In the genomic region with DNA sequence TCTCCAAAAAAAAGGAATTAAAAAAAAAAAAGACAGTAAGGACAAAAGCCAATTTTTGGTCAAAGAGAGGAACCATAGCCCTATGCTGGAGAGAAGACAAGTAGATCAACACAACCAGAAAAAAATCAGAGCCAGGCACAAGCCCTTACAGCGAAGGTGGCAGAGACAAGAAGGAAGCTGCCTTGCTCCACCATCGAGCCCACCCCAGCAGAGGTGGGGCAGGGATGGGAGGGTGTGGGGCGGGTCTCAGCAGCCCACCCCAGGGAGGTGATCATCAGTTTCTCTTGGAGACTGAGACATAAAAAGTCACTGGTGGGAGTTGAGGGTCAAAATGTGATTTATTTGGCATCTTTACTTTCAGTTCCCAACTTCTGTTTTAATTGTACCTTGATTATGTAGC, we compare ENCODE assay signal across 23 cellular contexts.
DNase-seq lines count a peak whose midpoint lies in the region; ATAC-seq and TF ChIP-seq lines count a peak whose summit lies in the region.
"Had no signal": no experiment of that assay in that cellular context is flagged by ENCODE, and none has a peak within 500 bp of the region (broad histone marks: within the 10 kb centered on the region; RNA-seq: fewer than 3 reads in every experiment).

No MANE protein-coding gene starts in this region.

- no peaks in the 10 kb centered on the region for H3K9me2 ChIP-seq in PC-9 (ENCODE audit: insufficient read depth)

- H3F3A ChIP-seq in smooth muscle cell (ENCODE audit: low read depth) (no peaks in the 10 kb centered on the region), PC-9 (ENCODE audit: insufficient read depth, low read depth) (no peaks in the 10 kb centered on the region)

- no peaks in the 10 kb centered on the region for H3K4me1 ChIP-seq in breast epithelium
- peaks cover 18% of the 10 kb centered on the region for H3K4me1 ChIP-seq in mammary epithelial cell (ENCODE audit: insufficient read depth, low read length)
- H3K4me1 ChIP-seq in foreskin keratinocyte, result peaks cover 10% of the 10 kb centered on the region
- no peaks in the 10 kb centered on the region for H3K4me1 ChIP-seq in smooth muscle cell (ENCODE audit: low read depth)
- peaks cover 12 to 15% (median 14%) of the 10 kb centered on the region in 4 donors for H3K4me1 ChIP-seq in stomach
- H3K4me1 ChIP-seq in PC-9 (replicated peaks; ENCODE audit: insufficient read depth), result no peaks in the 10 kb centered on the region; the same call in 1 of the 2 replicates

- peaks cover 15% of the 10 kb centered on the region for H3K36me3 Mint-ChIP-seq in MCF 10A (ENCODE audit: insufficient read depth, unreplicated experiment)
- H3K36me3 Mint-ChIP-seq: CD4-positive, CD25-positive, alpha-beta regulatory T cell; CD8-positive, alpha-beta T cell had no signal

- in situ Hi-C loops in mammary epithelial cell (cut with MboI; ENCODE audit: low sequenced_read_pairs in 2 of 2), result no loop called here

- DNase-seq in MCF 10A (ENCODE audit: unreplicated experiment), result no peak
- no peak for DNase-seq in breast epithelium (ENCODE audit: low spot score in 2 of 2)
- DNase-seq in mammary epithelial cell, result no peak
- DNase-seq in foreskin keratinocyte, result no peak
- no peak for DNase-seq in smooth muscle cell (lab: John Stamatoyannopoulos, UW; ENCODE audit: unreplicated experiment)
- no peak for DNase-seq in stomach
- DNase-seq in PC-9, result no peak
- DNase-seq: Caco-2; CD4-positive, CD25-positive, alpha-beta regulatory T cell; CD8-positive, alpha-beta T cell; DMS 273 treated with DMSO at 0.1 percent for 48 hours; DMS79; EL; GDM1; GOT3; H7; HCEC 1CT had no signal

- ATAC-seq in foreskin keratinocyte, result no peak
- ATAC-seq in HG03378 (IDR thresholded peaks at IDR 0.05; ENCODE audit: unreplicated experiment), result no peak
- ATAC-seq: CD8-positive, alpha-beta T cell; GM12878 had no signal

- 89% methylated on average over 3 of the region's 3 CpGs for WGBS in mammary epithelial cell (ENCODE audit: low coverage, missing lambda C conversion rate)
- WGBS in smooth muscle cell (ENCODE audit: low lambda C conversion rate), result 95% methylated on average over 3 of the region's 3 CpGs
- 70 to 91% (median 82%) methylated on average over 3 of the region's 3 CpGs for WGBS in stomach, 5 donors

- BruUV-seq in MCF 10A (replicated peaks; lab: Mats Ljungman, UMichigan), result no TSS peak
- no TSS peak for BruUV-seq in mammary epithelial cell (replicated peaks; lab: Mats Ljungman, UMichigan)
- BruUV-seq in PC-9 (replicated peaks; lab: Mats Ljungman, UMichigan), result no TSS peak

- CTCF ChIA-PET in MCF 10A (lab: Yijun Ruan, JAX), result interaction anchor here (0.7 kb wide), 2 partner anchors 47 to 521 kb away, joined by 3 read pairs; no protein-coding TSS in a partner anchor
- CTCF ChIA-PET in mammary epithelial cell (lab: Charles Lee; ENCODE audit: low non-redundant PET), result no interaction called here
- CTCF ChIA-PET in PC-9 (lab: Charles Lee), result no interaction called here

- no peaks in the 10 kb centered on the region for H3K27me3 ChIP-seq in breast epithelium
- H3K27me3 ChIP-seq in mammary epithelial cell (ENCODE audit: insufficient read depth, low read length), result no peaks in the 10 kb centered on the region
- no peaks in the 10 kb centered on the region for H3K27me3 ChIP-seq in foreskin keratinocyte
- no peaks in the 10 kb centered on the region for H3K27me3 ChIP-seq in smooth muscle cell (ENCODE audit: low read depth)
- no peaks in the 10 kb centered on the region for H3K27me3 ChIP-seq in stomach
- no peaks in the 10 kb centered on the region for H3K27me3 ChIP-seq in PC-9 (ENCODE audit: insufficient read depth, low read depth)
- H3K27me3 ChIP-seq: BLaER1 had no signal

- no peaks in the 10 kb centered on the region for H3K27me3 Mint-ChIP-seq in MCF 10A (ENCODE audit: insufficient read depth, unreplicated experiment)
- H3K27me3 Mint-ChIP-seq: B cell; CD4-positive, CD25-positive, alpha-beta regulatory T cell had no signal

- no peaks in the 10 kb centered on the region for H4K20me1 ChIP-seq in mammary epithelial cell (ENCODE audit: insufficient read depth, low read length)
- H4K20me1 ChIP-seq in smooth muscle cell (ENCODE audit: low read depth), result no peaks in the 10 kb centered on the region
- no peaks in the 10 kb centered on the region for H4K20me1 ChIP-seq in PC-9 (ENCODE audit: insufficient read depth)
- H4K20me1 ChIP-seq: BLaER1 had no signal

- peak overlapping the region; percentile 91 for H3K27ac Mint-ChIP-seq in MCF 10A (ENCODE audit: low read depth, unreplicated experiment)
- H3K27ac Mint-ChIP-seq: B cell; CD8-positive, alpha-beta T cell had no signal

- H3K4me2 ChIP-seq in mammary epithelial cell (ENCODE audit: insufficient read depth, low read depth, low read length) (peak overlapping the region; percentile 58), smooth muscle cell (no peak overlapping the region), PC-9 (no peak overlapping the region)
- H3K4me2 ChIP-seq: BLaER1 had no signal

- no peak for TF ChIP-seq EP300 in stomach (IDR thresholded peaks at IDR 0.05)

- H2AFZ ChIP-seq in mammary epithelial cell (ENCODE audit: low read depth, low read length) (no peak overlapping the region), smooth muscle cell (ENCODE audit: low read depth) (no peak overlapping the region), PC-9 (no peak overlapping the region)

- peak overlapping the region; percentile 77 for H3K4me3 Mint-ChIP-seq in MCF 10A (ENCODE audit: unreplicated experiment)
- H3K4me3 Mint-ChIP-seq: B cell; CD4-positive, CD25-positive, alpha-beta regulatory T cell; CD8-positive, alpha-beta T cell had no signal

- intact Hi-C loops in MCF 10A (cut with micrococcal nuclease) (no loop called here), breast epithelium (cut with DNase I; ENCODE audit: low total_unique reads) (no loop called here), mammary epithelial cell (cut with micrococcal nuclease) (loop anchor here (5.0 kb wide), 2 partner anchors 52 to 112 kb away; no protein-coding TSS in a partner anchor), stomach (cut with DNase I; ENCODE audit: low total_unique reads) (no loop called here), PC-9 (cut with micrococcal nuclease; ENCODE audit: unreplicated experiment) (no loop called here)

- POLR2A ChIA-PET in MCF 10A (lab: Yijun Ruan, JAX), result interaction anchor here (0.6 to 1.9 kb wide), 10 partner anchors 16 to 331 kb away, joined by 3 to 7 read pairs (median 4); no protein-coding TSS in a partner anchor
- POLR2A ChIA-PET in PC-9 (lab: Charles Lee; ENCODE audit: unreplicated experiment), result no interaction called here

- TF ChIP-seq POLR2A in breast epithelium (IDR thresholded peaks at IDR 0.05) (no peak), stomach (IDR thresholded peaks at IDR 0.05) (no peak)

- H3K79me2 ChIP-seq in mammary epithelial cell (ENCODE audit: insufficient read depth, low read length), result no peaks in the 10 kb centered on the region
- no peaks in the 10 kb centered on the region for H3K79me2 ChIP-seq in smooth muscle cell (ENCODE audit: low read depth)
- H3K79me2 ChIP-seq in PC-9 (ENCODE audit: low read depth), result no peaks in the 10 kb centered on the region

- peaks cover 10% of the 10 kb centered on the region for H3K9me3 Mint-ChIP-seq in MCF 10A (ENCODE audit: unreplicated experiment)
- H3K9me3 Mint-ChIP-seq: CD8-positive, alpha-beta T cell had no signal

- H3K4me3 ChIP-seq in breast epithelium, result no peak overlapping the region
- no peak overlapping the region for H3K4me3 ChIP-seq in mammary epithelial cell (replicated peaks in 1 of 3; ENCODE audit: insufficient read depth in 1 of 3, low read depth in 2 of 3, low read length in 3 of 3)
- H3K4me3 ChIP-seq in smooth muscle cell, result no peak overlapping the region
- no peak overlapping the region for H3K4me3 ChIP-seq in stomach
- H3K4me3 ChIP-seq in PC-9, result no peak overlapping the region
- H3K4me3 ChIP-seq: BLaER1, GM12878 had no signal

- H3K9me3 ChIP-seq in breast epithelium (no peaks in the 10 kb centered on the region), mammary epithelial cell (replicated peaks; ENCODE audit: insufficient read depth, low read length) (no peaks in the 10 kb centered on the region), smooth muscle cell (replicated peaks; ENCODE audit: low read depth) (no peaks in the 10 kb centered on the region), stomach (no peaks in the 10 kb centered on the region), PC-9 (ENCODE audit: insufficient read depth, low read depth) (no peaks in the 10 kb centered on the region)

- dilution Hi-C loops in mammary epithelial cell (cut with HindIII; ENCODE audit: low sequenced_read_pairs), result no loop called here

- TF ChIP-seq CTCF in MCF 10A (IDR thresholded peaks at IDR 0.05; ENCODE audit: unreplicated experiment) (no peak), breast epithelium (IDR thresholded peaks at IDR 0.05) (no peak), mammary epithelial cell (conservative IDR thresholded peaks at IDR 0.05 in 1 of 2, IDR thresholded peaks at IDR 0.05 in 1 of 2; ENCODE audit: extremely low read depth in 1 of 2, insufficient read depth in 1 of 2, low read depth in 1 of 2, low read length in 2 of 2) (no peak), foreskin keratinocyte (conservative IDR thresholded peaks at IDR 0.05) (no peak), smooth muscle cell (IDR thresholded peaks at IDR 0.05; ENCODE audit: borderline replicate concordance, insufficient read depth, poor library complexity, severe bottlenecking) (no peak), stomach (IDR thresholded peaks at IDR 0.05) (no peak), PC-9 (conservative IDR thresholded peaks at IDR 0.05) (no peak)

- H3K27ac ChIP-seq in breast epithelium (no peak overlapping the region), mammary epithelial cell (ENCODE audit: insufficient read depth, low read depth, low read length) (peak overlapping the region; percentile 63), foreskin keratinocyte (peak overlapping the region; percentile 41), smooth muscle cell (ENCODE audit: low read depth) (peak overlapping the region; percentile 76), stomach (no peak overlapping the region), PC-9 (no peak overlapping the region)
- H3K27ac ChIP-seq: 22Rv1, BLaER1, C4-2B had no signal

- no peaks in the 10 kb centered on the region for H3K36me3 ChIP-seq in breast epithelium
- H3K36me3 ChIP-seq in mammary epithelial cell (ENCODE audit: insufficient read depth, low read length), result no peaks in the 10 kb centered on the region
- no peaks in the 10 kb centered on the region for H3K36me3 ChIP-seq in smooth muscle cell (ENCODE audit: low read depth)
- no peaks in the 10 kb centered on the region for H3K36me3 ChIP-seq in stomach
- no peaks in the 10 kb centered on the region for H3K36me3 ChIP-seq in PC-9 (ENCODE audit: low read depth)
- H3K36me3 ChIP-seq: BLaER1 had no signal

- peaks cover 37% of the 10 kb centered on the region for H3K4me1 Mint-ChIP-seq in MCF 10A (ENCODE audit: insufficient read depth, unreplicated experiment)

- no peak overlapping the region for H3K9ac ChIP-seq in mammary epithelial cell (ENCODE audit: insufficient read depth, low read length)
- H3K9ac ChIP-seq in smooth muscle cell (ENCODE audit: low read depth), result no peak overlapping the region
- H3K9ac ChIP-seq: BLaER1 had no signal

Comparison
In these comparisons a context has a peak if more than half of its experiments do, and no peak if none do; other contexts are left out.
1. H3K27ac ChIP-seq: peak in mammary epithelial cell (single experiment), foreskin keratinocyte (single experiment) and smooth muscle cell (single experiment); none in breast epithelium (0 of 2), stomach (0 of 5) and PC-9 (single experiment).